In genomic region chr7:32093415-32094408, GRCh38 we compare ENCODE assay signal across 10 cellular contexts. TPM values are rescaled to one million over a fixed set of nuclear protein-coding genes. Genes with fewer than 3 reads are reported as not detected.
DNase-seq lines count a peak whose midpoint lies in the region; ATAC-seq, FAIRE-seq and TF ChIP-seq lines count a peak whose summit lies in the region.
"Had no signal": no experiment of that assay in that cellular context is flagged by ENCODE, and none has a peak within 500 bp of the region (broad histone marks: within the 10 kb centered on the region; RNA-seq: fewer than 3 reads in every experiment).

No MANE protein-coding gene starts in this region.

- H3K4me3 ChIP-seq in bronchial epithelial cell (ENCODE audit: low read depth, low read length), result no peak overlapping the region

- FAIRE-seq in HTR-8/SVneo (lab: Jason Lieb, UNC) (peak; percentile 31), bronchial epithelial cell (lab: Jason Lieb, UNC) (no peak), urothelium cell line (lab: Jason Lieb, UNC) (peak; percentile 70)

- TF ChIP-seq CTCF in bronchial epithelial cell (IDR thresholded peaks at IDR 0.05; ENCODE audit: insufficient read depth, low read length, severe bottlenecking), result no peak

- H3K36me3 ChIP-seq in bronchial epithelial cell (ENCODE audit: control insufficient read depth, insufficient read depth, low read length), result no peaks in the 10 kb centered on the region

- H3K27me3 ChIP-seq in bronchial epithelial cell (ENCODE audit: control insufficient read depth, insufficient read depth, low read length), result no peaks in the 10 kb centered on the region

- DNase-seq in HTR-8/SVneo (ENCODE audit: insufficient read length, low spot score), result no peak
- peak; percentile 3 for DNase-seq in bronchial epithelial cell (ENCODE audit: low read depth)
- DNase-seq in hepatic stellate cell (ENCODE audit: low spot score), result peak; percentile 60
- peak; percentile 43 for DNase-seq in urothelium cell line (ENCODE audit: low spot score)
- DNase-seq in NCI-H526 treated with DMSO at 0.1 percent for 48 hours (lab: John Stamatoyannopoulos, UW), result no peak
- no peak for DNase-seq in UCSD-AML1 (lab: John Stamatoyannopoulos, UW; ENCODE audit: unreplicated experiment)
- DNase-seq: cerebellar nuclear complex, NCI-H187 treated with DMSO at 0.1 percent for 48 hours, nucleus accumbens had no signal

- ATAC-seq in HG02798 (IDR thresholded peaks at IDR 0.05; ENCODE audit: poor library complexity, unreplicated experiment), result no peak

RNA-seq across cellular contexts. Expression of gene PDE1C, which starts 23.5 kb away (rescaled TPM):
- total RNA-seq in bronchial epithelial cell, result under 0.01 TPM in 1 of 2 replicates, not detected in the other

Comparison
In these comparisons a context has a peak if more than half of its experiments do, and no peak if none do; other contexts are left out.
1. DNase-seq: peak in bronchial epithelial cell (single experiment), hepatic stellate cell (single experiment) and urothelium cell line (single experiment); none in HTR-8/SVneo (single experiment), NCI-H526 treated with DMSO at 0.1 percent for 48 hours (single experiment) and UCSD-AML1 (single experiment).